In the genomic region with DNA sequence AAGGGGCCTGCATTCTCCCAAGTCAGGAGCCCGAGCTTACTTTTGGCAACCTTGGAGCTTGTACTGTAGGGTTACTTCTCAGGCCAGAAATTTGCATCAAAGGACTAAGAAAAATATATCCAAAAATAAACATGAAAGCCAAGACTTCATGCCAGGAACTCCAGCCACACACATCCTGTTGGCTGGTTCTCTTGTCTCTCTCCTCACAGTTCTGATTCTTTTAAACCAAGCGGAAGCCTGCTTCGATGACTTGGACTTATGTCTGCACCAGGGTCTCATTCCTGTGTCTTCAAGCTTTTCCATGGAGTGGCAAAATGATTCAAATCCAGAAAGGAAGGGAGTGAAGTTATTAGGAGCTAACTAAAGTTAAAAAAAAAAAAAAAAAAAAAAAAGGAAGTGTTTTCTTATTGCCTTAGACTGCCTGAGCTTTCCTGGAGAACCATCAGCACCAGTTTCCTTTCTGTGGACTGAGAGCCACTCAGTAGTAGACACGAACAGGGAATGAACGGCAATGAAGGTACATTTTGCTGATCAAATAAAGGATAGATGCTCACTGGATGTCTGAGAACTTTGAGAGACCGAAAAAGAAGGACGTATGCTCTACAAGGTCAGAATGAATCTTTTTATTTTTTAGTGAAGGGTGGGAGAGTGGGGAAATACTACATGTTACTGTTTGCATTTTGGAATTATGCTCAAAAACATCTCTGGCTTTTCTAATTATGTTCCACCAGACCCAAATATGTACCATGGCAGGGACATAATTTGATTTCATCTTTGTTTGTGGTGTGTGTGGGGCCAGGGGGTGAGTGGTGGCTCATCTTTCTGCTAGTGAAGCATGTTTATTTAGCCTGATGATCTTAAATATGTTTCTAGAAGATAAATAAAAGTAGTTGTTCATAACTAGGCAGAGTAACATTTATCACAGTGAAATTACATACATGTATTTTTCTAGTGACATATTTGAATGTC, we compare ENCODE assay signal across 20 cellular contexts.
DNase-seq lines count a peak whose midpoint lies in the region; ATAC-seq and TF ChIP-seq lines count a peak whose summit lies in the region.
"Had no signal": no experiment of that assay in that cellular context is flagged by ENCODE, and none has a peak within 500 bp of the region (broad histone marks: within the 10 kb centered on the region; RNA-seq: fewer than 3 reads in every experiment).

No MANE protein-coding gene starts in this region.

- H3K9me3 ChIP-seq in body of pancreas (no peaks in the 10 kb centered on the region), heart right ventricle (no peaks in the 10 kb centered on the region), gastrocnemius medialis (no peaks in the 10 kb centered on the region)
- H3K9me3 ChIP-seq: right lobe of liver had no signal

- H3K4me1 ChIP-seq in body of pancreas (no peaks in the 10 kb centered on the region), heart right ventricle (peaks cover 0 to 24% (median 10%) of the 10 kb centered on the region in 9 donors), gastrocnemius medialis (no peaks in the 10 kb centered on the region)
- H3K4me1 ChIP-seq: right lobe of liver had no signal

- ATAC-seq in body of pancreas (peak; percentile 27), heart right ventricle (peak; percentile 59 to 86 (median 72)), gastrocnemius medialis (peak; percentile 39 to 47), GM21390 (IDR thresholded peaks at IDR 0.05; ENCODE audit: unreplicated experiment) (no peak)
- ATAC-seq: activated T-helper 17 cell treated with anti-CD3 and anti-CD28 coated beads, Interleukin-2, amount 50 U/mL, for 72 hours had no signal

- WGBS in body of pancreas, 2 donors = 87% methylated on average over 7 of the region's 7 CpGs
- 60 to 74% methylated on average over 7 of the region's 7 CpGs for WGBS in heart right ventricle, 2 donors

- H3K27ac ChIP-seq in body of pancreas (no peak overlapping the region), heart right ventricle (peak overlapping the region in 8 of 10 donors; percentile 55 to 85 (median 63)), gastrocnemius medialis (peak overlapping the region in 3 of 4 donors; percentile 54 to 59 (median 58))
- H3K27ac ChIP-seq: right lobe of liver, RWPE1 had no signal

- H3K36me3 ChIP-seq in body of pancreas (replicated peaks in 1 of 2; ENCODE audit: insufficient read depth in 1 of 2, low read depth in 2 of 2) (no peaks in the 10 kb centered on the region), heart right ventricle (no peaks in the 10 kb centered on the region), gastrocnemius medialis (no peaks in the 10 kb centered on the region), H7 (replicated peaks; ENCODE audit: control insufficient read depth, insufficient read depth, low read length) (no peaks in the 10 kb centered on the region)
- H3K36me3 ChIP-seq: right lobe of liver had no signal

- DNase-seq in Kasumi-1 (lab: John Stamatoyannopoulos, UW) (peak; percentile 8 to 27), body of pancreas (no peak), heart right ventricle (peak in 1 of 2 donors; percentile 37), gastrocnemius medialis (no peak), retina (no peak), H7 (no peak)
- DNase-seq in activated naive CD4-positive, alpha-beta T cell treated with Interleukin-2 at 50 U/mL for 16 hours = no peak
- DNase-seq: activated CD4-positive, CD25-positive, alpha-beta regulatory T cell; CD8-positive, alpha-beta memory T cell; DND-41; glutamatergic neuron; immature natural killer cell; midbrain; NCI-H1436 treated with DMSO at 0.1 percent for 48 hours; right lobe of liver; stimulated activated CD4-positive, alpha-beta T cell treated with anti-CD3 and anti-CD28 coated beads, Interleukin-1b, Interleukin-23, amount 100 ng/mL, for 48 hours; T-helper 1 cell had no signal

- H3K4me3 ChIP-seq in body of pancreas (no peak overlapping the region), heart right ventricle (peak overlapping the region in 9 of 10 donors; percentile 16 to 53 (median 41)), gastrocnemius medialis (peak overlapping the region in 3 of 4 donors; percentile 14 to 33 (median 22)), H7 (ENCODE audit: insufficient read depth, low read depth, low read length) (no peak overlapping the region)
- H3K4me3 ChIP-seq: right lobe of liver had no signal

- TF ChIP-seq CTCF in body of pancreas (IDR thresholded peaks at IDR 0.05) = no peak
- TF ChIP-seq CTCF in heart right ventricle (IDR thresholded peaks at IDR 0.05) = no peak
- no peak for TF ChIP-seq CTCF in gastrocnemius medialis (IDR thresholded peaks at IDR 0.05 in 4 of 5, conservative IDR thresholded peaks at IDR 0.05 in 1 of 5)

- in situ Hi-C loops in gastrocnemius medialis (cut with MboI; ENCODE audit: low sequenced_read_pairs in 4 of 4) = loop anchor here in 3 of 4 donors (25.0 kb wide), 2 partner anchors 116 to 391 kb away; no protein-coding TSS in a partner anchor

- H3K27me3 ChIP-seq in body of pancreas (no peaks in the 10 kb centered on the region), heart right ventricle (no peaks in the 10 kb centered on the region), gastrocnemius medialis (no peaks in the 10 kb centered on the region), H7 (ENCODE audit: control insufficient read depth, insufficient read depth, low read length) (no peaks in the 10 kb centered on the region; the same call in 1 of the 2 replicates)
- H3K27me3 ChIP-seq: right lobe of liver had no signal

- TF ChIP-seq POLR2A in body of pancreas (IDR thresholded peaks at IDR 0.05) = no peak
- no peak for TF ChIP-seq POLR2A in gastrocnemius medialis (IDR thresholded peaks at IDR 0.05)

- intact Hi-C loops in body of pancreas (cut with DNase I) = no loop called here
- intact Hi-C loops in heart right ventricle (cut with DNase I) = loop anchor here in 1 of 10 donors (5.0 kb wide), 1 partner anchor 41 kb away; no protein-coding TSS in a partner anchor
- intact Hi-C loops in gastrocnemius medialis (cut with DNase I; ENCODE audit: low total_unique reads) = no loop called here

Comparison
In these comparisons a context has a peak if more than half of its experiments do, and no peak if none do; other contexts are left out.
1. DNase-seq: peak in Kasumi-1 (2 of 2); none in body of pancreas (0 of 4), gastrocnemius medialis (0 of 2), activated naive CD4-positive, alpha-beta T cell treated with Interleukin-2 at 50 U/mL for 16 hours (single experiment), retina (single experiment) and H7 (single experiment).
2. H3K27ac ChIP-seq: peak in heart right ventricle (8 of 10) and gastrocnemius medialis (3 of 4); none in body of pancreas (0 of 4).
3. H3K4me3 ChIP-seq: peak in heart right ventricle (9 of 10) and gastrocnemius medialis (3 of 4); none in body of pancreas (0 of 2) and H7 (single experiment).